In genomic region chr15:85673326-85673725, GRCh38 we compare ENCODE assay signal across 17 cellular contexts.
A peak's percentile ranks its signal among the peaks of the same experiment; 100 is the strongest.
DNase-seq lines count a peak whose midpoint lies in the region; ATAC-seq and TF ChIP-seq lines count a peak whose summit lies in the region.
"Had no signal": no experiment of that assay in that cellular context is flagged by ENCODE, and none has a peak within 500 bp of the region (broad histone marks: within the 10 kb centered on the region; RNA-seq: fewer than 3 reads in every experiment).

No MANE protein-coding gene starts in this region.

- H3K27me3 ChIP-seq in lower lobe of right lung (ENCODE audit: low read depth) (no peaks in the 10 kb centered on the region), thoracic aorta (replicated peaks; ENCODE audit: insufficient read depth) (no peaks in the 10 kb centered on the region)
- H3K27me3 ChIP-seq: testis had no signal

- H3K27me3 Mint-ChIP-seq in activated CD4-positive, alpha-beta T cell treated with anti-CD3 and anti-CD28 coated beads for 36 hours, result no peaks in the 10 kb centered on the region
- no peaks in the 10 kb centered on the region for H3K27me3 Mint-ChIP-seq in chondrocyte (ENCODE audit: low read depth)
- H3K27me3 Mint-ChIP-seq: activated naive CD8-positive, alpha-beta T cell treated with anti-CD3 and anti-CD28 coated beads, Interleukin-2, amount 10 ng/mL, durations not matched to agents 7 days and 5 days; CD4-positive, CD25-positive, alpha-beta regulatory T cell had no signal

- H3K27ac Mint-ChIP-seq in activated CD4-positive, alpha-beta T cell treated with anti-CD3 and anti-CD28 coated beads for 36 hours, result peak overlapping the region; percentile 61
- peak overlapping the region; percentile 100 for H3K27ac Mint-ChIP-seq in chondrocyte (ENCODE audit: unreplicated experiment)
- H3K27ac Mint-ChIP-seq: activated naive CD8-positive, alpha-beta T cell treated with anti-CD3 and anti-CD28 coated beads, Interleukin-2, amount 10 ng/mL, durations not matched to agents 7 days and 5 days had no signal

- no peak for DNase-seq in activated CD4-positive, alpha-beta T cell treated with anti-CD3 and anti-CD28 coated beads for 36 hours
- DNase-seq in activated CD4-positive, alpha-beta T cell treated with anti-CD3 and anti-CD28 coated beads, Interleukin-2, amount 50 U/mL, for 48 hours, result no peak
- DNase-seq in chondrocyte (ENCODE audit: low spot score), result no peak
- DNase-seq in lower lobe of right lung, result no peak
- DNase-seq in thoracic aorta (ENCODE audit: low spot score), result no peak
- no peak for DNase-seq in NCI-H1105 (lab: John Stamatoyannopoulos, UW)
- DNase-seq in SIG-M5 treated with dmso at 0.1 percent for 504 hours (lab: John Stamatoyannopoulos, UW; ENCODE audit: unreplicated experiment), result no peak
- no peak for DNase-seq in NCI-H1436 treated with DMSO at 0.1 percent for 48 hours (lab: John Stamatoyannopoulos, UW)
- DNase-seq: activated naive CD8-positive, alpha-beta T cell treated with anti-CD3 and anti-CD28 coated beads, Interleukin-2, amount 10 ng/mL, durations not matched to agents 7 days and 5 days; CD4-positive, CD25-positive, alpha-beta regulatory T cell; NCI-H146; NCI-H446 treated with DMSO at 0.1 percent for 48 hours; OCI-M1; stimulated activated CD4-positive, alpha-beta T cell treated with anti-CD3 and anti-CD28 coated beads, Interleukin-12 subunit alpha, Interleukin-12 subunit beta, amount 100 ng/mL, for 4 hours; testis had no signal

- intact Hi-C loops in activated CD4-positive, alpha-beta T cell treated with anti-CD3 and anti-CD28 coated beads for 36 hours (cut with DNase I, micrococcal nuclease), result no loop called here
- intact Hi-C loops in lower lobe of right lung (cut with DNase I), result no loop called here

- H3K36me3 Mint-ChIP-seq in activated CD4-positive, alpha-beta T cell treated with anti-CD3 and anti-CD28 coated beads for 36 hours (ENCODE audit: low read depth), result peaks cover 41% of the 10 kb centered on the region
- H3K36me3 Mint-ChIP-seq in chondrocyte (ENCODE audit: low read depth), result peaks cover 34% of the 10 kb centered on the region

- CTCF ChIA-PET in activated CD4-positive, alpha-beta T cell treated with anti-CD3 and anti-CD28 coated beads for 36 hours (lab: Charles Lee), result interaction anchor here (0.7 to 2.1 kb wide), 6 partner anchors 27 to 56 kb away, joined by 3 to 6 read pairs (median 3); no protein-coding TSS in a partner anchor

- H3K9me3 Mint-ChIP-seq in activated CD4-positive, alpha-beta T cell treated with anti-CD3 and anti-CD28 coated beads for 36 hours (ENCODE audit: low read depth), result no peaks in the 10 kb centered on the region
- H3K9me3 Mint-ChIP-seq in chondrocyte (ENCODE audit: low read depth), result no peaks in the 10 kb centered on the region
- H3K9me3 Mint-ChIP-seq: activated naive CD8-positive, alpha-beta T cell treated with anti-CD3 and anti-CD28 coated beads, Interleukin-2, amount 10 ng/mL, durations not matched to agents 7 days and 5 days; CD4-positive, CD25-positive, alpha-beta regulatory T cell had no signal

- H3K9me3 ChIP-seq in lower lobe of right lung (no peaks in the 10 kb centered on the region), thoracic aorta (no peaks in the 10 kb centered on the region)
- H3K9me3 ChIP-seq: testis had no signal

- POLR2A ChIA-PET in activated CD4-positive, alpha-beta T cell treated with anti-CD3 and anti-CD28 coated beads for 36 hours (lab: Charles Lee), result interaction anchor here (0.8 kb wide), 1 partner anchor 27 kb away, joined by 3 read pairs; no protein-coding TSS in a partner anchor

- H3K4me3 ChIP-seq in lower lobe of right lung, result no peak overlapping the region
- H3K4me3 ChIP-seq in thoracic aorta, result no peak overlapping the region
- H3K4me3 ChIP-seq: testis had no signal

- peaks cover 97% of the 10 kb centered on the region for H3K36me3 ChIP-seq in lower lobe of right lung
- H3K36me3 ChIP-seq in thoracic aorta, result peaks cover 15% of the 10 kb centered on the region

- peaks cover 38% of the 10 kb centered on the region for H3K4me1 Mint-ChIP-seq in activated CD4-positive, alpha-beta T cell treated with anti-CD3 and anti-CD28 coated beads for 36 hours
- peaks cover 33% of the 10 kb centered on the region for H3K4me1 Mint-ChIP-seq in chondrocyte (ENCODE audit: low read depth)

- no peak for ATAC-seq in activated CD4-positive, alpha-beta T cell treated with anti-CD3 and anti-CD28 coated beads for 36 hours
- ATAC-seq in lower lobe of right lung (no peak), thoracic aorta (ENCODE audit: insufficient number of reproducible peaks, low FRiP score, low read depth) (no peak)

- H3K4me1 ChIP-seq in lower lobe of right lung, result peaks cover 20% of the 10 kb centered on the region
- H3K4me1 ChIP-seq in thoracic aorta (ENCODE audit: control insufficient read depth in 1 of 2, low read depth in 2 of 2), result peaks cover 20 to 39% of the 10 kb centered on the region in 2 donors

- no peak for TF ChIP-seq CTCF in chondrocyte (IDR thresholded peaks at IDR 0.05)
- TF ChIP-seq CTCF in lower lobe of right lung (IDR thresholded peaks at IDR 0.05), result no peak
- TF ChIP-seq CTCF in thoracic aorta (IDR thresholded peaks at IDR 0.05), result no peak

- H3K27ac ChIP-seq in lower lobe of right lung, result peak overlapping the region; percentile 54
- H3K27ac ChIP-seq in thoracic aorta, result peak overlapping the region; percentile 3 to 71
- H3K27ac ChIP-seq: HL-60, KMS-11 had no signal

- H3K4me3 Mint-ChIP-seq in activated CD4-positive, alpha-beta T cell treated with anti-CD3 and anti-CD28 coated beads for 36 hours, result no peak overlapping the region
- H3K4me3 Mint-ChIP-seq in chondrocyte (ENCODE audit: unreplicated experiment), result no peak overlapping the region
- H3K4me3 Mint-ChIP-seq: activated naive CD8-positive, alpha-beta T cell treated with anti-CD3 and anti-CD28 coated beads, Interleukin-2, amount 10 ng/mL, durations not matched to agents 7 days and 5 days; CD4-positive, CD25-positive, alpha-beta regulatory T cell had no signal
